ENCODE assay signal across 8 cellular contexts in the genomic region with DNA sequence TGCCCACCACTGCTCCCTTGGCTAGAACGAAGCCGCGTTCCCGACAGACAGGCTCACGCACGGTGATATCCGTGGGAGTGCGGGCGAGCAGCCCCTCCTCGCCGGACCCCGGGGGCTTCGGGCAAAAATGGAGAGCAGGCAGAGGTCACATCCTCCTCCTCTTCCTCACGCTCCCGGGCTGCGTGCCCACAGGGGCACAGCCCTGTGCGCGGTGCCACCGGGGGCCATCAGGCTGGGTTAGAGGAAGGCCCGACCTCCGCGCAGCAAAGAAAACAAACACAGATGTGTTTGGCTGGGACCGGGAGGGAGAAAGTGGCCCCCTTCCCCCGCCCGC. TPM values are rescaled to one million over a fixed set of nuclear protein-coding genes. Genes with fewer than 3 reads are reported as not detected.
A peak's percentile ranks its signal among the peaks of the same experiment; 100 is the strongest.
DNase-seq lines count a peak whose midpoint lies in the region; ATAC-seq, FAIRE-seq and TF ChIP-seq lines count a peak whose summit lies in the region.

No MANE protein-coding gene starts in this region.

- no peak overlapping the region for H3K23ac ChIP-seq in mesenchymal stem cell (ENCODE audit: low read length in 2 of 2)

- H3K36me3 ChIP-seq in ascending aorta: no peaks in the 10 kb centered on the region
- no peaks in the 10 kb centered on the region for H3K36me3 ChIP-seq in mesenchymal stem cell (ENCODE audit: control insufficient read depth in 1 of 2, insufficient read depth in 2 of 2, low read depth in 1 of 2, low read length in 2 of 2)
- H3K36me3 ChIP-seq in urinary bladder (ENCODE audit: insufficient read depth): no peaks in the 10 kb centered on the region

- H3K27me3 ChIP-seq in ascending aorta: no peaks in the 10 kb centered on the region
- peaks cover 70 to 74% of the 10 kb centered on the region in 2 experiments for H3K27me3 ChIP-seq in mesenchymal stem cell (ENCODE audit: control insufficient read depth in 1 of 2, insufficient read depth in 1 of 2, low read length in 2 of 2)

- DNase-seq in activated naive CD4-positive, alpha-beta T cell treated with anti-CD3 and anti-CD28 coated beads, Interleukin-2, amount 10 ng/mL, durations not matched to agents 7 days and 5 days: no peak
- no peak for DNase-seq in activated naive CD4-positive, alpha-beta T cell treated with anti-CD3 and anti-CD28 coated beads, Interleukin-2, amount 50 U/mL, for 72 hours (ENCODE audit: low spot score in 2 of 2)
- no peak for DNase-seq in ascending aorta (ENCODE audit: low spot score in 2 of 2)
- no peak for DNase-seq in mesenchymal stem cell
- no peak for DNase-seq in GM12892 (ENCODE audit: insufficient read length)
- DNase-seq in ureter (ENCODE audit: low spot score): no peak

- peak overlapping the region; percentile 72 to 84 for H3K4me3 ChIP-seq in ascending aorta
- peak overlapping the region; percentile 59 to 69 for H3K4me3 ChIP-seq in mesenchymal stem cell (ENCODE audit: insufficient read depth in 1 of 2, low read depth in 1 of 2, low read length in 2 of 2)
- peak overlapping the region; percentile 63 for H3K4me3 ChIP-seq in urinary bladder (ENCODE audit: low read depth, low read length)

- no peak overlapping the region for H2BK5ac ChIP-seq in mesenchymal stem cell (ENCODE audit: low read depth, low read length, poor library complexity, severe bottlenecking)

- TF ChIP-seq POLR2A in GM12892 (IDR thresholded peaks at IDR 0.05; ENCODE audit: low read depth, low read length): no peak

- H3K27ac Mint-ChIP-seq in activated naive CD4-positive, alpha-beta T cell treated with anti-CD3 and anti-CD28 coated beads, Interleukin-2, amount 10 ng/mL, durations not matched to agents 7 days and 5 days: no peak overlapping the region
- H3K27ac Mint-ChIP-seq in activated naive CD4-positive, alpha-beta T cell treated with anti-CD3 and anti-CD28 coated beads, Interleukin-2, amount 50 U/mL, for 72 hours: no peak overlapping the region

- no peak overlapping the region for H4K91ac ChIP-seq in mesenchymal stem cell (ENCODE audit: low read length)

- peak overlapping the region; percentile 89 for H3K4me2 ChIP-seq in mesenchymal stem cell (ENCODE audit: low read length, poor library complexity, severe bottlenecking)

- CTCF ChIA-PET in activated naive CD4-positive, alpha-beta T cell treated with anti-CD3 and anti-CD28 coated beads, Interleukin-2, amount 10 ng/mL, durations not matched to agents 7 days and 5 days (lab: Charles Lee): no interaction called here

- H4K8ac ChIP-seq in mesenchymal stem cell (ENCODE audit: low read length): no peak overlapping the region

- H3K27me3 Mint-ChIP-seq in activated naive CD4-positive, alpha-beta T cell treated with anti-CD3 and anti-CD28 coated beads, Interleukin-2, amount 10 ng/mL, durations not matched to agents 7 days and 5 days: peaks cover 58% of the 10 kb centered on the region

- H3K4me1 ChIP-seq in ascending aorta: peaks cover 7 to 10% of the 10 kb centered on the region in 2 donors
- peaks cover 22% of the 10 kb centered on the region for H3K4me1 ChIP-seq in mesenchymal stem cell (ENCODE audit: control insufficient read depth, insufficient read depth, low read depth, low read length)
- H3K4me1 ChIP-seq in urinary bladder (ENCODE audit: insufficient read depth): no peaks in the 10 kb centered on the region

- peaks cover 7% of the 10 kb centered on the region for H3K4me1 Mint-ChIP-seq in activated naive CD4-positive, alpha-beta T cell treated with anti-CD3 and anti-CD28 coated beads, Interleukin-2, amount 10 ng/mL, durations not matched to agents 7 days and 5 days

- no peaks in the 10 kb centered on the region for H3K9me3 Mint-ChIP-seq in activated naive CD4-positive, alpha-beta T cell treated with anti-CD3 and anti-CD28 coated beads, Interleukin-2, amount 10 ng/mL, durations not matched to agents 7 days and 5 days
- H3K9me3 Mint-ChIP-seq in activated naive CD4-positive, alpha-beta T cell treated with anti-CD3 and anti-CD28 coated beads, Interleukin-2, amount 50 U/mL, for 72 hours: no peaks in the 10 kb centered on the region

- 7% methylated on average over 14 of the region's 25 CpGs for WGBS in mesenchymal stem cell
- 2% methylated on average over 25 of the region's 25 CpGs for WGBS in urinary bladder

- H3K9me3 ChIP-seq in ascending aorta (no peaks in the 10 kb centered on the region), mesenchymal stem cell (ENCODE audit: control insufficient read depth, low read length) (no peaks in the 10 kb centered on the region)

- H3K18ac ChIP-seq in mesenchymal stem cell (ENCODE audit: low read depth in 1 of 2, low read length in 2 of 2): no peak overlapping the region

- no peak overlapping the region for H3K9ac ChIP-seq in mesenchymal stem cell (ENCODE audit: low read length)

- no peaks in the 10 kb centered on the region for H3K79me1 ChIP-seq in mesenchymal stem cell (replicated peaks; ENCODE audit: low read length, poor library complexity, severe bottlenecking)

- intact Hi-C loops in ascending aorta (cut with DNase I): loop anchor here (5.0 kb wide), 2 partner anchors 52 to 102 kb away; no protein-coding TSS in a partner anchor

- no peak overlapping the region for H3K14ac ChIP-seq in mesenchymal stem cell (ENCODE audit: low read length in 2 of 2)

- no peak overlapping the region for H2AK5ac ChIP-seq in mesenchymal stem cell (ENCODE audit: low read length, severe bottlenecking)

- no peak overlapping the region for H2BK120ac ChIP-seq in mesenchymal stem cell (ENCODE audit: low read depth, low read length)

- H2BK15ac ChIP-seq in mesenchymal stem cell (ENCODE audit: low read depth, poor library complexity, severe bottlenecking): no peak overlapping the region

- no peak overlapping the region for H2AFZ ChIP-seq in mesenchymal stem cell (ENCODE audit: low read depth, low read length)

- no peak for TF ChIP-seq CTCF in ascending aorta (IDR thresholded peaks at IDR 0.05)

- H3K4ac ChIP-seq in mesenchymal stem cell (ENCODE audit: low read depth in 1 of 2, low read length in 2 of 2): no peak overlapping the region

- peak overlapping the region; percentile 60 to 75 for H3K27ac ChIP-seq in ascending aorta
- no peak overlapping the region for H3K27ac ChIP-seq in mesenchymal stem cell (ENCODE audit: low read length, poor library complexity, severe bottlenecking)
- peak overlapping the region; percentile 56 for H3K27ac ChIP-seq in urinary bladder (ENCODE audit: low read depth)

- peaks cover 2% of the 10 kb centered on the region for H3K36me3 Mint-ChIP-seq in activated naive CD4-positive, alpha-beta T cell treated with anti-CD3 and anti-CD28 coated beads, Interleukin-2, amount 10 ng/mL, durations not matched to agents 7 days and 5 days
- H3K36me3 Mint-ChIP-seq in activated naive CD4-positive, alpha-beta T cell treated with anti-CD3 and anti-CD28 coated beads, Interleukin-2, amount 50 U/mL, for 72 hours: peaks cover 0 to 14% of the 10 kb centered on the region in 2 donors

- ATAC-seq in activated naive CD4-positive, alpha-beta T cell treated with anti-CD3 and anti-CD28 coated beads, Interleukin-2, amount 50 U/mL, for 72 hours: no peak
- no peak for ATAC-seq in GM19328 (IDR thresholded peaks at IDR 0.05; ENCODE audit: unreplicated experiment)

- FAIRE-seq in GM12892 (lab: Jason Lieb, UNC): no peak

- H3K4me3 Mint-ChIP-seq in activated naive CD4-positive, alpha-beta T cell treated with anti-CD3 and anti-CD28 coated beads, Interleukin-2, amount 10 ng/mL, durations not matched to agents 7 days and 5 days: peak overlapping the region; percentile 49

- H2BK12ac ChIP-seq in mesenchymal stem cell (ENCODE audit: low read length in 2 of 2): no peak overlapping the region

RNA-seq across cellular contexts. Expression of a gene that starts 0.5 kb away (rescaled TPM):
- total RNA-seq in activated naive CD4-positive, alpha-beta T cell treated with anti-CD3 and anti-CD28 coated beads, Interleukin-2, amount 50 U/mL, for 72 hours: 1 to 10 TPM in 1 of 2 donors, under 1 TPM in 1; 0.59 to 1.2 TPM
- total RNA-seq in ascending aorta (29.6 TPM), urinary bladder (9.7 TPM), ureter (14.4 TPM)
- polyA plus RNA-seq in mesenchymal stem cell (2013, experiment 1 of 2): 0.14 TPM
- polyA plus RNA-seq in mesenchymal stem cell (2013, experiment 2 of 2): 0.19 TPM
- polyA plus RNA-seq in urinary bladder: 23.9 TPM
- polyA plus RNA-seq in GM12892 (2012; ENCODE audit: missing spikeins): 0.40 TPM

RNA-seq across cellular contexts. Expression of a gene that starts 55.3 kb away (rescaled TPM):
- 10 to 100 TPM; 32.2 to 46.9 TPM for total RNA-seq in activated naive CD4-positive, alpha-beta T cell treated with anti-CD3 and anti-CD28 coated beads, Interleukin-2, amount 50 U/mL, for 72 hours
- 42.0 TPM for total RNA-seq in ascending aorta
- polyA plus RNA-seq in mesenchymal stem cell (2013, experiment 1 of 2): not detected
- polyA plus RNA-seq in mesenchymal stem cell (2013, experiment 2 of 2): not detected
- 3.1 TPM for total RNA-seq in urinary bladder
- polyA plus RNA-seq in urinary bladder: 4.6 TPM
- 45.2 TPM for polyA plus RNA-seq in GM12892 (2012; ENCODE audit: missing spikeins)
- 8.4 TPM for total RNA-seq in ureter
